1 cellular context compared by ENCODE assay signal in genomic region chr5:135493406-135494180, GRCh38.
TF ChIP-seq lines count a peak whose summit lies in the region.

No MANE protein-coding gene starts in this region.

TF ChIP-seq in K562, 482 proteins besides CTCF, POLR2A, EP300 and RAD21:
- TF ChIP-seq SMARCA5 (IDR thresholded peaks at IDR 0.05) (no peak), ATF3 (IDR thresholded peaks at IDR 0.05) (peak; percentile 56; the same call in 1 of the 2 replicates), ATF3 (CRISPR knock-in tag; conservative IDR thresholded peaks at IDR 0.05) (no peak), FOSL1 (tag; conservative IDR thresholded peaks at IDR 0.05) (peak; percentile 52), CTBP1 (IDR thresholded peaks at IDR 0.05; ENCODE audit: borderline replicate concordance) (no peak)
